10 cellular contexts compared by ENCODE assay signal in genomic region chr14:103372552-103373304, GRCh38. TPM values are rescaled to one million over a fixed set of nuclear protein-coding genes. Genes with fewer than 3 reads are reported as not detected.
A peak's percentile ranks its signal among the peaks of the same experiment; 100 is the strongest.
DNase-seq lines count a peak whose midpoint lies in the region; ATAC-seq lines count a peak whose summit lies in the region.
"Had no signal": no experiment of that assay in that cellular context is flagged by ENCODE, and none has a peak within 500 bp of the region (broad histone marks: within the 10 kb centered on the region; RNA-seq: fewer than 3 reads in every experiment).

No MANE protein-coding gene starts in this region.

- peak; percentile 49 for DNase-seq in CD1c-positive myeloid dendritic cell (ENCODE audit: extremely low spot score)
- peak; percentile 82 for DNase-seq in HK-2 (ENCODE audit: unreplicated experiment)
- peak; percentile 92 for DNase-seq in astrocyte of the hippocampus (ENCODE audit: low read depth, low spot score)
- peak; percentile 83 for DNase-seq in myocyte (ENCODE audit: low read depth)
- DNase-seq in SK-N-DZ (ENCODE audit: low spot score), result no peak
- no peak for DNase-seq in NCI-H2227 treated with DMSO at 0.1 percent for 48 hours (lab: John Stamatoyannopoulos, UW)
- DNase-seq: activated CD4-positive, alpha-beta T cell treated with anti-CD3 and anti-CD28 coated beads for 4 hours; KG1 had no signal

- ATAC-seq in HG03457 (IDR thresholded peaks at IDR 0.05; ENCODE audit: unreplicated experiment) (no peak), HG02623 (IDR thresholded peaks at IDR 0.05; ENCODE audit: unreplicated experiment) (no peak)

RNA-seq across cellular contexts. Expression of gene MARK3, which starts 12.5 kb away (rescaled TPM):
- total RNA-seq in myocyte, result 82.0 and 87.4 TPM in 2 replicates
- 55.8 TPM for polyA plus RNA-seq in myocyte (2012)
- polyA plus RNA-seq in SK-N-DZ (2014; cell fraction: cytosol; rRNA removed), result 22.5 and 28.3 TPM in 2 replicates
- 39.1 and 41.1 TPM in 2 replicates for polyA plus RNA-seq in SK-N-DZ (2014; cell fraction: nucleus; rRNA removed)

RNA-seq across cellular contexts. Expression of gene EIF5, which starts 38.7 kb away (rescaled TPM):
- 149 and 176 TPM in 2 replicates for total RNA-seq in myocyte
- polyA plus RNA-seq in myocyte (2012), result 247 TPM
- 70.0 and 80.3 TPM in 2 replicates for polyA plus RNA-seq in SK-N-DZ (2014; cell fraction: cytosol; rRNA removed)
- 54.4 and 60.3 TPM in 2 replicates for polyA plus RNA-seq in SK-N-DZ (2014; cell fraction: nucleus; rRNA removed)

Comparison
In these comparisons a context has a peak if more than half of its experiments do, and no peak if none do; other contexts are left out.
1. DNase-seq: peak in CD1c-positive myeloid dendritic cell (single experiment), HK-2 (single experiment), astrocyte of the hippocampus (single experiment) and myocyte (single experiment); none in SK-N-DZ (single experiment) and NCI-H2227 treated with DMSO at 0.1 percent for 48 hours (single experiment).